ENCODE assay signal across 22 cellular contexts in genomic region chr6:163320804-163321203, GRCh38.
"Had no signal": no experiment of that assay in that cellular context is flagged by ENCODE, and none has a peak within 500 bp of the region (broad histone marks: within the 10 kb centered on the region; RNA-seq: fewer than 3 reads in every experiment).

No MANE protein-coding gene starts in this region.

- DNase-seq: activated CD4-positive, alpha-beta T cell treated with anti-CD3 and anti-CD28 coated beads for 48 hours; activated CD4-positive, alpha-beta T cell treated with anti-CD3 and anti-CD28 coated beads, Interleukin-2, amount 50 U/mL, for 48 hours; activated CD4-positive, CD25-positive, alpha-beta regulatory T cell treated with anti-CD3 and anti-CD28 coated beads, Interleukin-2, amount 50 U/mL, for 72 hours; activated CD8-positive, alpha-beta memory T cell treated with anti-CD3 and anti-CD28 coated beads, Interleukin-2, amount 10 ng/mL, durations not matched to agents 7 days and 5 days; activated effector memory CD4-positive, alpha-beta T cell treated with anti-CD3 and anti-CD28 coated beads, Interleukin-2, amount 50 U/mL, for 16 hours; activated naive CD4-positive, alpha-beta T cell treated with Interleukin-2 at 50 U/mL for 16 hours; activated naive CD8-positive, alpha-beta T cell treated with anti-CD3 and anti-CD28 coated beads, Interleukin-2, amount 50 U/mL, for 24 hours; activated T-cell treated with anti-CD3 and anti-CD28 coated beads, Interleukin-2, amount 50 U/mL, for 24 hours; amygdala; NCI-H1105 treated with DMSO at 0.1 percent for 48 hours; NCI-H1436 treated with DMSO at 0.1 percent for 48 hours; NCI-H187; NCI-H2081; NCI-H510A treated with DMSO at 0.1 percent for 48 hours; NCI-H69; NK-92 treated with Interleukin-12 subunit alpha and Interleukin-12 subunit beta, amount 100 ng/mL, for 24 hours; SHP77 treated with DMSO at 0.1 percent for 48 hours; T-helper 17 cell; T-helper 9 cell had no signal

- H3K27ac ChIP-seq: KMS-11 had no signal

- ATAC-seq: activated CD8-positive, alpha-beta memory T cell treated with anti-CD3 and anti-CD28 coated beads, Interleukin-2, amount 10 ng/mL, durations not matched to agents 7 days and 5 days; activated naive CD4-positive, alpha-beta T cell treated with anti-CD3 and anti-CD28 coated beads, Interleukin-2, amount 50 U/mL, for 72 hours; activated naive CD8-positive, alpha-beta T cell treated with anti-CD3 and anti-CD28 coated beads, Interleukin-2, amount 50 U/mL, for 24 hours; T-helper 17 cell; WTC11 had no signal

- H3K4me2 ChIP-seq: KMS-11 had no signal

- H3K9ac ChIP-seq: KMS-11 had no signal
